ENCODE assay signal across 8 cellular contexts in the genomic region with DNA sequence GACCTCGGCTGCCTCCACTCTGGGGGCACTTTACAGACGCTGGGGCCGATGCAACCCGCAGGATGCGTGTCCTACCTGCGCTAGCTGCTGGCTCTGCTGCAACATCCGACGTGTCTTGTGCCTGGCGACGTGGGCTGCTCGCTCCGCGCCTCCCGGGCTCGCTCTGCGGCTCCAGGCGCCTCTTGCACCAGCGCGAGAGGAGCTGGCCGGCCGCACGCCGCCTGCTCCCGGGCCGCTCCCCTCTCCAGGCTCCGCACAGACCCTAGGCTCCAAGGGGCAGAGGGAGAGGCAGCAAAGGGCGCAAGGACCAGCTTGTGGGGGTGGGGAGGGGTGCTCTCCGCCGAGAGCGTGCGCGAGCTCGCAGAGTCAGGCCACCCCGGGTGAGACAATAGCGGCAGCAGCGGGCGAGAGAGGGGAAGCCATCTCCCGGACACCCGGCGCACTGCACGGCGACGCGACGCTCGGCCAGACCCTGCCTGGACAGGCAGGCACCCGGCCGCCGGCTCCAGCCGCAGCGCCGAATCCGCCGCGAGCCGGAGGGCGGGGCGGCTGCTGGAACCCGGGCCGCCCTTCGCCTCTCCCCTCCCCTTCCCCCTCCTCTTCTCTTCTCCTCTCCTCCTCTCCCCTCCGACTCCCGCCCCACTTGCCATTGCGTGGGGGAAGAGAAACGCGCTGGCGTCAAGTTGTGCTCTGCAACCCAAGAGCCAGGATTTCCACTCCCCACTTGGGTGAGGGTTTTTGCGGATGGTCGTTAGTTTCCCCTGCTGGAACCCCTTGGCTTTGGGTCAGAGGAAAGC. TPM values are rescaled to one million over a fixed set of nuclear protein-coding genes. Genes with fewer than 3 reads are reported as not detected.
DNase-seq lines count a peak whose midpoint lies in the region; ATAC-seq lines count a peak whose summit lies in the region.

A gene with protein sequence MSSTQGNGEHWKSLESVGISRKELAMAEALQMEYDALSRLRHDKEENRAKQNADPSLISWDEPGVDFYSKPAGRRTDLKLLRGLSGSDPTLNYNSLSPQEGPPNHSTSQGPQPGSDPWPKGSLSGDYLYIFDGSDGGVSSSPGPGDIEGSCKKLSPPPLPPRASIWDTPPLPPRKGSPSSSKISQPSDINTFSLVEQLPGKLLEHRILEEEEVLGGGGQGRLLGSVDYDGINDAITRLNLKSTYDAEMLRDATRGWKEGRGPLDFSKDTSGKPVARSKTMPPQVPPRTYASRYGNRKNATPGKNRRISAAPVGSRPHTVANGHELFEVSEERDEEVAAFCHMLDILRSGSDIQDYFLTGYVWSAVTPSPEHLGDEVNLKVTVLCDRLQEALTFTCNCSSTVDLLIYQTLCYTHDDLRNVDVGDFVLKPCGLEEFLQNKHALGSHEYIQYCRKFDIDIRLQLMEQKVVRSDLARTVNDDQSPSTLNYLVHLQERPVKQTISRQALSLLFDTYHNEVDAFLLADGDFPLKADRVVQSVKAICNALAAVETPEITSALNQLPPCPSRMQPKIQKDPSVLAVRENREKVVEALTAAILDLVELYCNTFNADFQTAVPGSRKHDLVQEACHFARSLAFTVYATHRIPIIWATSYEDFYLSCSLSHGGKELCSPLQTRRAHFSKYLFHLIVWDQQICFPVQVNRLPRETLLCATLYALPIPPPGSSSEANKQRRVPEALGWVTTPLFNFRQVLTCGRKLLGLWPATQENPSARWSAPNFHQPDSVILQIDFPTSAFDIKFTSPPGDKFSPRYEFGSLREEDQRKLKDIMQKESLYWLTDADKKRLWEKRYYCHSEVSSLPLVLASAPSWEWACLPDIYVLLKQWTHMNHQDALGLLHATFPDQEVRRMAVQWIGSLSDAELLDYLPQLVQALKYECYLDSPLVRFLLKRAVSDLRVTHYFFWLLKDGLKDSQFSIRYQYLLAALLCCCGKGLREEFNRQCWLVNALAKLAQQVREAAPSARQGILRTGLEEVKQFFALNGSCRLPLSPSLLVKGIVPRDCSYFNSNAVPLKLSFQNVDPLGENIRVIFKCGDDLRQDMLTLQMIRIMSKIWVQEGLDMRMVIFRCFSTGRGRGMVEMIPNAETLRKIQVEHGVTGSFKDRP (N-terminal part only) (minus strand): TSS at position 525 of the 797 bp plus-strand sequence. CDS start 25,003 bp downstream, outside the sequence.

- H3K27ac ChIP-seq in KOPT-K1 (ENCODE audit: low read depth, low read length, poor library complexity, severe bottlenecking), result peak within 1 kb of the TSS; percentile 86
- H3K27ac ChIP-seq in subcutaneous abdominal adipose tissue (ENCODE audit: low read depth, low read length), result peak within 1 kb of the TSS; percentile 73

- H3K4me3 ChIP-seq in subcutaneous abdominal adipose tissue (ENCODE audit: low read depth in 1 of 5, low read length in 5 of 5), result peak within 1 kb of the TSS; percentile 85 to 98 (median 93)

- H3K4me3 Mint-ChIP-seq in natural killer cell treated with Interleukin-12 subunit alpha and Interleukin-12 subunit beta and Interleukin-15 and Interleukin-18, amount 100 ng/mL, for 72 hours, result peak within 1 kb of the TSS; percentile 95

- H3K9me3 ChIP-seq in KOPT-K1 (ENCODE audit: insufficient read depth, low read length, poor library complexity, severe bottlenecking) (no peaks in the 10 kb centered on the region), subcutaneous abdominal adipose tissue (ENCODE audit: control insufficient read depth in 5 of 5, low read length in 5 of 5) (no peaks in the 10 kb centered on the region)

- H3K36me3 ChIP-seq in KOPT-K1 (ENCODE audit: insufficient read depth, low read length), result 0 out of 2 replicates have a peak, but pooled peaks cover 6% of the 10 kb centered on the region
- peaks cover 0 to 8% (median 5%) of the 10 kb centered on the region in 5 donors for H3K36me3 ChIP-seq in subcutaneous abdominal adipose tissue (ENCODE audit: control insufficient read depth in 5 of 5, insufficient read depth in 5 of 5, low read length in 5 of 5)

- peak within 1 kb of the TSS; percentile 75 to 86 (median 81) for H3K9ac ChIP-seq in subcutaneous abdominal adipose tissue (ENCODE audit: low read length in 5 of 5)

- H3K4me1 ChIP-seq in subcutaneous abdominal adipose tissue (ENCODE audit: control insufficient read depth in 5 of 5, insufficient read depth in 5 of 5, low read length in 5 of 5), result peaks cover 8 to 58% (median 45%) of the 10 kb centered on the region in 5 donors

- peak within 1 kb of the TSS; percentile 80 to 92 for H3K27ac Mint-ChIP-seq in natural killer cell treated with Interleukin-12 subunit alpha and Interleukin-12 subunit beta and Interleukin-15 and Interleukin-18, amount 100 ng/mL, for 72 hours

- H3K27me3 Mint-ChIP-seq in natural killer cell treated with Interleukin-12 subunit alpha and Interleukin-12 subunit beta and Interleukin-15 and Interleukin-18, amount 100 ng/mL, for 72 hours, result no peaks in the 10 kb centered on the region

- peaks cover 41 to 45% of the 10 kb centered on the region in 2 donors for H3K4me1 Mint-ChIP-seq in natural killer cell treated with Interleukin-12 subunit alpha and Interleukin-12 subunit beta and Interleukin-15 and Interleukin-18, amount 100 ng/mL, for 72 hours (ENCODE audit: low read depth in 2 of 2)

- H3K9me3 Mint-ChIP-seq in natural killer cell treated with Interleukin-12 subunit alpha and Interleukin-12 subunit beta and Interleukin-15 and Interleukin-18, amount 100 ng/mL, for 72 hours, result no peaks in the 10 kb centered on the region

- ATAC-seq in GM21786 (IDR thresholded peaks at IDR 0.05; ENCODE audit: unreplicated experiment), result peak; percentile 75
- peak; percentile 93 to 94 for ATAC-seq in natural killer cell treated with Interleukin-12 subunit alpha and Interleukin-12 subunit beta and Interleukin-15 and Interleukin-18, amount 100 ng/mL, for 72 hours

- no peaks in the 10 kb centered on the region for H3K27me3 ChIP-seq in subcutaneous abdominal adipose tissue (ENCODE audit: control insufficient read depth in 5 of 5, insufficient read depth in 4 of 5, low read length in 5 of 5)

- DNase-seq in ELR (ENCODE audit: low read depth), result peak; percentile 84
- DNase-seq in RKO (ENCODE audit: low spot score), result peak; percentile 84
- peak; percentile 59 for DNase-seq in activated T-helper 9 cell treated with anti-CD3 and anti-CD28 coated beads, Interleukin-2, amount 50 U/mL, for 16 hours (ENCODE audit: low read depth)
- DNase-seq in fibroblast of peridontal ligament (ENCODE audit: extremely low read depth), result peak; percentile 54
- DNase-seq in natural killer cell treated with Interleukin-12 subunit alpha and Interleukin-12 subunit beta and Interleukin-15 and Interleukin-18, amount 100 ng/mL, for 72 hours (ENCODE audit: low spot score), result peak; percentile 84

- no peaks in the 10 kb centered on the region for H3K36me3 Mint-ChIP-seq in natural killer cell treated with Interleukin-12 subunit alpha and Interleukin-12 subunit beta and Interleukin-15 and Interleukin-18, amount 100 ng/mL, for 72 hours

RNA-seq across cellular contexts. Expression of the gene that starts here (rescaled TPM):
- 10 to 100 TPM; 14.2 to 28.7 TPM for total RNA-seq in natural killer cell treated with Interleukin-12 subunit alpha and Interleukin-12 subunit beta and Interleukin-15 and Interleukin-18, amount 100 ng/mL, for 72 hours

Comparison
In these comparisons a context has a peak if more than half of its experiments do, and no peak if none do; other contexts are left out.
1. Peak in every context shown above with its lines: DNase-seq, ATAC-seq, H3K4me3 ChIP-seq and H3K27ac ChIP-seq.